Comparison of ENCODE assay signal across 19 cellular contexts in the genomic region with DNA sequence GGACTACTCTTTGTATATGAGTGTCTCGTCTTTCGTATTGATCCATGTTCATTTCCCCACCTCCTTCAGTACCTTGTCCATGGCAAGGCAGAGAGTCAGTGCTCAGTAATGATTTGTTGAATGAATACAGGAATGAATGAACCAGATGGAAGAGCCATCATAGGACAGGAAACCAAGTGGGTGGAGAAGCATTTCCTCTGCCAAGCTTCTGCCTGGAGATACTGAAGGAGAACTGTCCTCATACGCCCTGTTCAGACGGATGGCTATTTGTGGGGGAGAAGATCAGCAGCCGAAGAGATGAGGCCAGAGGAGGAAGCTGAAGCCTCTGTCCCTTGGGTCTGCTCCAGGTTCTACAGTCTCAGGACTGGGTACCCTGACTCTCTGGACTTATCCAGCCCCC. TPM values are rescaled to one million over a fixed set of nuclear protein-coding genes. Genes with fewer than 3 reads are reported as not detected.
"Had no signal": no experiment of that assay in that cellular context is flagged by ENCODE, and none has a peak within 500 bp of the region (broad histone marks: within the 10 kb centered on the region; RNA-seq: fewer than 3 reads in every experiment).

No MANE protein-coding gene starts in this region.

- H3K4me1 ChIP-seq: parathyroid adenoma had no signal

- ATAC-seq: activated CD8-positive, alpha-beta T cell treated with anti-CD3 and anti-CD28 coated beads, Interleukin-2, amount 10 ng/mL, durations not matched to agents 7 days and 5 days; activated T-cell treated with anti-CD3 and anti-CD28 coated beads, Interleukin-2, amount 50 U/mL, for 72 hours; left colon; natural killer cell treated with Interleukin-12 subunit alpha and Interleukin-12 subunit beta and Interleukin-15 and Interleukin-18, amount 100 ng/mL, for 72 hours had no signal

- H3K27me3 ChIP-seq: ascending aorta had no signal

- H3K27ac ChIP-seq: ascending aorta, neutrophil, parathyroid adenoma, spleen, thyroid gland had no signal

- H3K36me3 ChIP-seq: ascending aorta, neutrophil, spleen, thyroid gland had no signal

- H3K4me3 ChIP-seq: ascending aorta, lung, spleen, thyroid gland had no signal

- H3K9ac ChIP-seq: parathyroid adenoma had no signal

- H3K9me3 ChIP-seq: ascending aorta, neutrophil, spleen, thyroid gland had no signal

- H2AFZ ChIP-seq: parathyroid adenoma had no signal

- DNase-seq: activated CD4-positive, alpha-beta T cell treated with anti-CD3 and anti-CD28 coated beads, Interleukin-2, amount 10 ng/mL, durations not matched to agents 7 days and 5 days; activated CD8-positive, alpha-beta T cell treated with anti-CD3 and anti-CD28 coated beads, Interleukin-2, amount 10 ng/mL, durations not matched to agents 7 days and 5 days; activated effector memory CD4-positive, alpha-beta T cell treated with anti-CD3 and anti-CD28 coated beads, Interleukin-2, amount 50 U/mL, for 16 hours; activated naive CD4-positive, alpha-beta T cell treated with anti-CD3 and anti-CD28 coated beads, Interleukin-2, amount 50 U/mL, for 16 hours; activated T-cell treated with anti-CD3 and anti-CD28 coated beads, Interleukin-2, amount 50 U/mL, for 72 hours; cortex of kidney; effector CD4-positive, alpha-beta T cell; hippocampal formation; left colon; spleen; stimulated activated CD8-positive, alpha-beta memory T cell treated with anti-CD3 and anti-CD28 coated beads, Interleukin-4, amount 100 ng/mL, for 48 hours; stimulated activated naive CD4-positive, alpha-beta T cell; thyroid gland had no signal

- H3K79me2 ChIP-seq: parathyroid adenoma had no signal

RNA-seq across cellular contexts. Expression of gene FAM43B, which starts 5.8 kb away (rescaled TPM):
- total RNA-seq: activated CD4-positive, alpha-beta T cell treated with anti-CD3 and anti-CD28 coated beads, Interleukin-2, amount 10 ng/mL, durations not matched to agents 7 days and 5 days; activated CD8-positive, alpha-beta T cell treated with anti-CD3 and anti-CD28 coated beads, Interleukin-2, amount 10 ng/mL, durations not matched to agents 7 days and 5 days; activated T-cell treated with anti-CD3 and anti-CD28 coated beads, Interleukin-2, amount 50 U/mL, for 72 hours; natural killer cell treated with Interleukin-12 subunit alpha and Interleukin-12 subunit beta and Interleukin-15 and Interleukin-18, amount 100 ng/mL, for 72 hours; T-helper 2 cell treated with Interferon-gamma antibody and Interleukin-4, amounts not matched to agents 100 ng/mL and 5 ng/mL, for 36 hours had no signal

RNA-seq across cellular contexts. Expression of gene CDA, which starts 30.7 kb away (rescaled TPM):
- total RNA-seq: activated CD4-positive, alpha-beta T cell treated with anti-CD3 and anti-CD28 coated beads, Interleukin-2, amount 10 ng/mL, durations not matched to agents 7 days and 5 days; activated CD8-positive, alpha-beta T cell treated with anti-CD3 and anti-CD28 coated beads, Interleukin-2, amount 10 ng/mL, durations not matched to agents 7 days and 5 days; activated T-cell treated with anti-CD3 and anti-CD28 coated beads, Interleukin-2, amount 50 U/mL, for 72 hours; natural killer cell treated with Interleukin-12 subunit alpha and Interleukin-12 subunit beta and Interleukin-15 and Interleukin-18, amount 100 ng/mL, for 72 hours; T-helper 2 cell treated with Interferon-gamma antibody and Interleukin-4, amounts not matched to agents 100 ng/mL and 5 ng/mL, for 36 hours had no signal
